In genomic region chr15:39692464-39693327, GRCh38 we compare ENCODE assay signal across 11 cellular contexts.
DNase-seq lines count a peak whose midpoint lies in the region; ATAC-seq lines count a peak whose summit lies in the region.
"Had no signal": no experiment of that assay in that cellular context is flagged by ENCODE, and none has a peak within 500 bp of the region (broad histone marks: within the 10 kb centered on the region; RNA-seq: fewer than 3 reads in every experiment).

No MANE protein-coding gene starts in this region.

- no peaks in the 10 kb centered on the region for H3K9me3 Mint-ChIP-seq in activated T-cell treated with anti-CD3 and anti-CD28 coated beads, Interleukin-2, amount 50 U/mL, for 72 hours
- H3K9me3 Mint-ChIP-seq in activated T-helper 17 cell treated with anti-CD3 and anti-CD28 coated beads, Interleukin-2, amount 50 U/mL, for 72 hours, result no peaks in the 10 kb centered on the region
- H3K9me3 Mint-ChIP-seq: stimulated activated memory B cell treated with anti-CD40 and anti-IgM and Interleukin-4, amounts not matched to agents 10 μg/mL and 1 μg/mL and 100 μg/mL, for 72 hours had no signal

- no peaks in the 10 kb centered on the region for H3K36me3 Mint-ChIP-seq in activated T-cell treated with anti-CD3 and anti-CD28 coated beads, Interleukin-2, amount 50 U/mL, for 72 hours (ENCODE audit: insufficient read depth in 2 of 2)
- H3K36me3 Mint-ChIP-seq in activated T-helper 17 cell treated with anti-CD3 and anti-CD28 coated beads, Interleukin-2, amount 50 U/mL, for 72 hours (ENCODE audit: low read depth), result no peaks in the 10 kb centered on the region
- H3K36me3 Mint-ChIP-seq: stimulated activated memory B cell treated with anti-CD40 and anti-IgM and Interleukin-4, amounts not matched to agents 10 μg/mL and 1 μg/mL and 100 μg/mL, for 72 hours had no signal

- H3K9ac ChIP-seq in stomach smooth muscle (ENCODE audit: low read length in 2 of 2), result peak overlapping the region in 1 of 2 donors; percentile 31

- no peak overlapping the region for H3K4me3 Mint-ChIP-seq in activated T-cell treated with anti-CD3 and anti-CD28 coated beads, Interleukin-2, amount 50 U/mL, for 72 hours
- no peak overlapping the region for H3K4me3 Mint-ChIP-seq in activated T-helper 17 cell treated with anti-CD3 and anti-CD28 coated beads, Interleukin-2, amount 50 U/mL, for 72 hours
- H3K4me3 Mint-ChIP-seq: stimulated activated memory B cell treated with anti-CD40 and anti-IgM and Interleukin-4, amounts not matched to agents 10 μg/mL and 1 μg/mL and 100 μg/mL, for 72 hours had no signal

- no peak overlapping the region for H3K27ac Mint-ChIP-seq in activated T-cell treated with anti-CD3 and anti-CD28 coated beads, Interleukin-2, amount 50 U/mL, for 72 hours
- no peak overlapping the region for H3K27ac Mint-ChIP-seq in activated T-helper 17 cell treated with anti-CD3 and anti-CD28 coated beads, Interleukin-2, amount 50 U/mL, for 72 hours
- H3K27ac Mint-ChIP-seq: stimulated activated memory B cell treated with anti-CD40 and anti-IgM and Interleukin-4, amounts not matched to agents 10 μg/mL and 1 μg/mL and 100 μg/mL, for 72 hours had no signal

- H3K36me3 ChIP-seq in stomach smooth muscle (ENCODE audit: control insufficient read depth in 2 of 2, insufficient read depth in 2 of 2, low read length in 2 of 2), result no peaks in the 10 kb centered on the region
- H3K36me3 ChIP-seq: SJCRH30 had no signal

- peaks cover 9% of the 10 kb centered on the region for H3K27me3 Mint-ChIP-seq in activated T-cell treated with anti-CD3 and anti-CD28 coated beads, Interleukin-2, amount 50 U/mL, for 72 hours (ENCODE audit: low read depth)
- H3K27me3 Mint-ChIP-seq in activated T-helper 17 cell treated with anti-CD3 and anti-CD28 coated beads, Interleukin-2, amount 50 U/mL, for 72 hours, result peaks cover 5% of the 10 kb centered on the region

- peak overlapping the region in 1 of 2 donors; percentile 44 for H3K4me3 ChIP-seq in stomach smooth muscle (ENCODE audit: low read length in 2 of 2)
- H3K4me3 ChIP-seq: body of pancreas, SJCRH30 had no signal

- no peaks in the 10 kb centered on the region for H3K27me3 ChIP-seq in stomach smooth muscle (ENCODE audit: control insufficient read depth in 1 of 2, insufficient read depth in 2 of 2, low read length in 2 of 2)
- H3K27me3 ChIP-seq: body of pancreas, SJCRH30 had no signal

- no peaks in the 10 kb centered on the region for H3K9me3 ChIP-seq in stomach smooth muscle (ENCODE audit: control insufficient read depth in 2 of 2, low read length in 2 of 2)
- H3K9me3 ChIP-seq: body of pancreas, SJCRH30 had no signal

- peak; percentile 25 to 33 for ATAC-seq in activated T-cell treated with anti-CD3 and anti-CD28 coated beads, Interleukin-2, amount 50 U/mL, for 72 hours (replicated peaks in 1 of 2)
- ATAC-seq in activated T-helper 17 cell treated with anti-CD3 and anti-CD28 coated beads, Interleukin-2, amount 50 U/mL, for 72 hours (replicated peaks), result peak; percentile 62
- ATAC-seq in GM19395 (IDR thresholded peaks at IDR 0.05; ENCODE audit: unreplicated experiment), result no peak
- ATAC-seq: body of pancreas; stimulated activated memory B cell treated with anti-CD40 and anti-IgM and Interleukin-4, amounts not matched to agents 10 μg/mL and 1 μg/mL and 100 μg/mL, for 72 hours had no signal

- DNase-seq in activated T-cell treated with anti-CD3 and anti-CD28 coated beads, Interleukin-2, amount 50 U/mL, for 72 hours, result no peak
- DNase-seq in activated T-cell treated with anti-CD3 and anti-CD28 coated beads for 4 hours (no peak), hippocampal formation (lab: John Stamatoyannopoulos, UW) (peak; percentile 37 to 65), posterior vena cava (ENCODE audit: low spot score) (no peak), LoVo (ENCODE audit: low spot score) (no peak)
- DNase-seq: body of pancreas had no signal

- H3K27ac ChIP-seq in stomach smooth muscle (ENCODE audit: low read length), result peak overlapping the region; percentile 25
- H3K27ac ChIP-seq: body of pancreas, SJCRH30 had no signal

- peaks cover 6% of the 10 kb centered on the region for H3K4me1 Mint-ChIP-seq in activated T-cell treated with anti-CD3 and anti-CD28 coated beads, Interleukin-2, amount 50 U/mL, for 72 hours (ENCODE audit: low read depth)
- no peaks in the 10 kb centered on the region for H3K4me1 Mint-ChIP-seq in activated T-helper 17 cell treated with anti-CD3 and anti-CD28 coated beads, Interleukin-2, amount 50 U/mL, for 72 hours
- H3K4me1 Mint-ChIP-seq: stimulated activated memory B cell treated with anti-CD40 and anti-IgM and Interleukin-4, amounts not matched to agents 10 μg/mL and 1 μg/mL and 100 μg/mL, for 72 hours had no signal

- intact Hi-C loops in posterior vena cava (cut with DNase I), result no loop called here

- H3K4me1 ChIP-seq in stomach smooth muscle (ENCODE audit: control insufficient read depth, insufficient read depth, low read length), result peaks cover 14% of the 10 kb centered on the region
- H3K4me1 ChIP-seq: body of pancreas, SJCRH30 had no signal

Comparison
In these comparisons a context has a peak if more than half of its experiments do, and no peak if none do; other contexts are left out.
1. DNase-seq: peak in hippocampal formation (2 of 2); none in activated T-cell treated with anti-CD3 and anti-CD28 coated beads, Interleukin-2, amount 50 U/mL, for 72 hours (0 of 2), activated T-cell treated with anti-CD3 and anti-CD28 coated beads for 4 hours (single experiment), posterior vena cava (single experiment) and LoVo (single experiment).